ENCODE assay signal across 1 cellular context in genomic region chr15:100651253-100651652, GRCh38.
TF ChIP-seq lines count a peak whose summit lies in the region.

No MANE protein-coding gene starts in this region.

TF ChIP-seq in HCT116, 20 proteins besides CTCF, POLR2A, EP300 and RAD21:
- TF ChIP-seq REST (IDR thresholded peaks at IDR 0.05; ENCODE audit: low read depth) = no peak
- no peak for TF ChIP-seq SIN3A (IDR thresholded peaks at IDR 0.05; ENCODE audit: low read depth)
- TF ChIP-seq MAX (IDR thresholded peaks at IDR 0.05) = no peak
- TF ChIP-seq ELF1 (IDR thresholded peaks at IDR 0.05; ENCODE audit: borderline replicate concordance, low read depth) = no peak
- TF ChIP-seq TCF7L2 (IDR thresholded peaks at IDR 0.05; ENCODE audit: borderline replicate concordance, extremely low read depth, insufficient read depth, insufficient read length) = no peak
- TF ChIP-seq YY1 (IDR thresholded peaks at IDR 0.05; ENCODE audit: extremely low read depth, insufficient replicate concordance, low read depth, low read length) = no peak
- no peak for TF ChIP-seq ZFX (IDR thresholded peaks at IDR 0.05)
- TF ChIP-seq EZH2phosphoT487 (IDR thresholded peaks at IDR 0.05; ENCODE audit: borderline replicate concordance) = no peak
- TF ChIP-seq EGR1 (IDR thresholded peaks at IDR 0.05; ENCODE audit: low read depth) = no peak
- no peak for TF ChIP-seq SRF (IDR thresholded peaks at IDR 0.05; ENCODE audit: low read depth)
- TF ChIP-seq ZNF274 (IDR thresholded peaks at IDR 0.05; ENCODE audit: low read depth, low read length) = no peak
- no peak for TF ChIP-seq JUND (IDR thresholded peaks at IDR 0.05)
- no peak for TF ChIP-seq FOSL1 (IDR thresholded peaks at IDR 0.05; ENCODE audit: low read depth)
- no peak for TF ChIP-seq POLR2AphosphoS5 (IDR thresholded peaks at IDR 0.05; ENCODE audit: low read depth, low read length)
- no peak for TF ChIP-seq EZH2 (IDR thresholded peaks at IDR 0.05)
- TF ChIP-seq CBX3 (IDR thresholded peaks at IDR 0.05; ENCODE audit: low read depth) = no peak
- no peak for TF ChIP-seq SP1 (IDR thresholded peaks at IDR 0.05; ENCODE audit: low read depth)
- TF ChIP-seq ZBTB33 (IDR thresholded peaks at IDR 0.05; ENCODE audit: extremely low read depth, insufficient replicate concordance, low read length) = no peak
